In the genomic region with DNA sequence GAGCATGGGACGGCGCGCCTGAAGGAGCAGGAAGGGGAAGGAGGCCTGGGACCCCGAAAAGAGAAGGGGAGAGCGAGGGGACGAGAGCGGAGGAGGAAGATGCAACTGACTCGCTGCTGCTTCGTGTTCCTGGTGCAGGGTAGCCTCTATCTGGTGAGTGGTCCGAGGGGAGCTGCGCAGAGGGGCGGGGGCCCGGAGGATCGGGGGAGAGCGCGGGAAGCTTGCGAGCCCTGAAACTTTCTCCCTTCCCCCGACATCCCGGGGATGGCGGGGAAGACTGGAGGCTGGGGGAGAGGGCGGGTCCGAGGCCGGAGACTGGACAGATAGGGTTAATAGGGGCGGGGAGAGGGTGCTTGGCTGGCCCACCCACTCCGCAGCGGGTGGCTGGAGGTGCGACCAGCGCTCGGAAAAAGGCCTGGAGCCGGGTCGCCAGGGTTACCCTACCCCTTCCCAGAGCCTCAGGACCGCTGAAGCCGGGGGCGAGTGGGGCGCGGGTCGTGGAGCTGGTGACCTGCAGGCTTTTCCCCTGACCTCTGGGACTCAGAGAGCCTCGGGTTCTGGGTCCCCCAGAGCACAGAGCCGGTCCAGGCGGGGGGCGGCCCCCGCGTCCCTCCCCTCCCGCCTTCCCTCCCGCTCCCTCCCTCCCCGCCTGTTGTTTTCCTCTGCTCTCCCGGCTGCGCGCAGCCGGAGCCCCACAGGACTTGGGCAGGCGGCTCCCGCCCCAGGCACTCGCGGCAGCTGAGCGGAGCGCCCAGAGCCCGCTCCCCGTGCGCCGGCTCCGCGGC, we compare ENCODE assay signal across 8 cellular contexts. TPM values are rescaled to one million over a fixed set of nuclear protein-coding genes. Genes with fewer than 3 reads are reported as not detected.
A peak's percentile ranks its signal among the peaks of the same experiment; 100 is the strongest.
DNase-seq lines count a peak whose midpoint lies in the region; ATAC-seq and TF ChIP-seq lines count a peak whose summit lies in the region.

No MANE protein-coding gene starts in this region.

- intact Hi-C loops in right cardiac atrium (cut with DNase I) = loop anchor here in 2 of 4 donors (10.0 kb wide), 1 partner anchor 208 kb away; a partner anchor contains a TSS

- WGBS in right cardiac atrium = under 1% methylated on average over 62 of the region's 62 CpGs

- H3K27ac ChIP-seq in angular gyrus (ENCODE audit: low read depth, low read length) (peak overlapping the region; percentile 75), right cardiac atrium (ENCODE audit: low read length) (peak overlapping the region; percentile 66)

- peaks cover 8% of the 10 kb centered on the region for H3K4me1 ChIP-seq in right cardiac atrium (ENCODE audit: control insufficient read depth, insufficient read depth, low read length)

- TF ChIP-seq CTCF in retinal pigment epithelial cell (conservative IDR thresholded peaks at IDR 0.05; ENCODE audit: low read depth, low read length) = no peak

- ATAC-seq in right cardiac atrium (peak; percentile 61 to 69), HG02870 (IDR thresholded peaks at IDR 0.05; ENCODE audit: unreplicated experiment) (no peak), GM18858 (IDR thresholded peaks at IDR 0.05; ENCODE audit: unreplicated experiment) (no peak), GM18511 (IDR thresholded peaks at IDR 0.05; ENCODE audit: unreplicated experiment) (no peak)

- TF ChIP-seq EP300 in Ishikawa (IDR thresholded peaks at IDR 0.05; ENCODE audit: borderline replicate concordance) = no peak

- H3K9me3 ChIP-seq in right cardiac atrium (ENCODE audit: control insufficient read depth, low read length) = no peaks in the 10 kb centered on the region

- TF ChIP-seq RAD21 in Ishikawa (IDR thresholded peaks at IDR 0.05; ENCODE audit: low read depth) = no peak

- H3K27me3 ChIP-seq in right cardiac atrium (ENCODE audit: control insufficient read depth, insufficient read depth) = no peaks in the 10 kb centered on the region

- DNase-seq in COR-L47 (lab: John Stamatoyannopoulos, UW) (peak; percentile 44), right cardiac atrium (peak; percentile 55 to 88 (median 86)), retinal pigment epithelial cell (ENCODE audit: low read depth) (no peak)

- peak overlapping the region; percentile 72 for H3K4me3 ChIP-seq in right cardiac atrium (ENCODE audit: low read length)
- H3K4me3 ChIP-seq in retinal pigment epithelial cell (ENCODE audit: low read length) = peak overlapping the region; percentile 44

TF ChIP-seq in Ishikawa, 13 proteins besides CTCF, POLR2A, EP300 and RAD21:
- no peak for TF ChIP-seq CEBPB (IDR thresholded peaks at IDR 0.05)
- TF ChIP-seq ZBTB7A (IDR thresholded peaks at IDR 0.05; ENCODE audit: low read depth) = peak; percentile 19; the same call in 1 of the 2 replicates

RNA-seq across cellular contexts. Expression of a gene that starts 0.6 kb away (rescaled TPM):
- total RNA-seq in right cardiac atrium = 1 to 10 TPM; 3.8 to 6.5 (median 4.9) TPM
- 5.9 TPM for polyA plus RNA-seq in right cardiac atrium

Comparison
In these comparisons a context has a peak if more than half of its experiments do, and no peak if none do; other contexts are left out.
1. ATAC-seq: peak in right cardiac atrium (2 of 2); none in HG02870 (single experiment), GM18858 (single experiment) and GM18511 (single experiment).